Comparison of ENCODE assay signal across 25 cellular contexts in the genomic region with DNA sequence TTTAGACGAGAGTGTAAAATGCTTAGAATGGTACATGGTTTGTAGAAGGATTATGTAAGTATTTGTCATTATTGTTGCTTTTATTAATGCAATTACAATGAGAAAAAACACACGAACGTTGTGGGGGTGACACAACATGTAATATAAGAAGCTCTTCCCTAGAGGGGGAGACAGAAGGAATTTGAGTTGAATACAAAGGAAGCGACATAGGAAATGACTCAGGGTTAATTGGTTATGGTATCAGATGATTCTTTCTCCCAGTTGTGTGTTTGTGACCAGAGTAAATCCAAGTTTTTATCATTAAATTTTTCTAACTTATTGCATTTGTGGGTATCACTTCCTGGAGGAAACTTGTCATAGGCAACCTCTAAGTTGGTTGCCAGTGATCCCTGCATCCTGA.
A peak's percentile ranks its signal among the peaks of the same experiment; 100 is the strongest.
DNase-seq lines count a peak whose midpoint lies in the region; ATAC-seq and TF ChIP-seq lines count a peak whose summit lies in the region.
"Had no signal": no experiment of that assay in that cellular context is flagged by ENCODE, and none has a peak within 500 bp of the region (broad histone marks: within the 10 kb centered on the region; RNA-seq: fewer than 3 reads in every experiment).

No MANE protein-coding gene starts in this region.

- peak overlapping the region; percentile 33 for H3K27ac ChIP-seq in mesodermal cell (ENCODE audit: low read depth, low read length, severe bottlenecking)
- H3K27ac ChIP-seq: parathyroid adenoma, skin epidermis, tibial nerve, WERI-Rb-1 had no signal

- no peak overlapping the region for H3K4me3 ChIP-seq in mesodermal cell (ENCODE audit: extremely low read depth, insufficient read depth, low read length, poor library complexity, severe bottlenecking)
- H3K4me3 ChIP-seq: skin epidermis, tibial nerve had no signal

- H3K4me3 Mint-ChIP-seq in endothelial cell (ENCODE audit: unreplicated experiment) (no peak overlapping the region), Calu3 (ENCODE audit: low read depth, unreplicated experiment) (no peak overlapping the region)
- H3K4me3 Mint-ChIP-seq: activated naive CD8-positive, alpha-beta T cell treated with anti-CD3 and anti-CD28 coated beads, Interleukin-2, amount 50 U/mL, for 24 hours; CD8-positive, alpha-beta memory T cell; natural killer cell; T-helper 17 cell had no signal

- H3K9me3 Mint-ChIP-seq in endothelial cell (ENCODE audit: unreplicated experiment): no peaks in the 10 kb centered on the region
- peaks cover 6% of the 10 kb centered on the region for H3K9me3 Mint-ChIP-seq in Calu3 (ENCODE audit: low read depth, unreplicated experiment)

- H3K27me3 Mint-ChIP-seq in endothelial cell (ENCODE audit: unreplicated experiment) (peaks cover 1% of the 10 kb centered on the region), Calu3 (ENCODE audit: unreplicated experiment) (no peaks in the 10 kb centered on the region)
- H3K27me3 Mint-ChIP-seq: activated naive CD8-positive, alpha-beta T cell treated with anti-CD3 and anti-CD28 coated beads, Interleukin-2, amount 50 U/mL, for 24 hours; CD8-positive, alpha-beta memory T cell; T-helper 17 cell had no signal

- H3K4me1 Mint-ChIP-seq in endothelial cell (ENCODE audit: unreplicated experiment) (peaks cover 25% of the 10 kb centered on the region), Calu3 (ENCODE audit: low read depth, unreplicated experiment) (no peaks in the 10 kb centered on the region)
- H3K4me1 Mint-ChIP-seq: activated naive CD8-positive, alpha-beta T cell treated with anti-CD3 and anti-CD28 coated beads, Interleukin-2, amount 50 U/mL, for 24 hours; CD8-positive, alpha-beta memory T cell; T-helper 17 cell had no signal

- ATAC-seq in GM21423 (IDR thresholded peaks at IDR 0.05; ENCODE audit: unreplicated experiment) (no peak), HG03565 (IDR thresholded peaks at IDR 0.05; ENCODE audit: unreplicated experiment) (no peak)
- ATAC-seq: activated naive CD8-positive, alpha-beta T cell treated with anti-CD3 and anti-CD28 coated beads, Interleukin-2, amount 50 U/mL, for 24 hours; left colon; natural killer cell; stimulated activated naive CD8-positive, alpha-beta T cell treated with anti-CD3 and anti-CD28 coated beads, Interleukin-15, Interleukin-2, amounts not matched to agents 100 U/mL and 50 U/mL, for 24 hours; T-helper 17 cell had no signal

- H3K36me3 ChIP-seq in mesodermal cell (ENCODE audit: control insufficient read depth, insufficient read depth, low read length): no peaks in the 10 kb centered on the region
- H3K36me3 ChIP-seq: tibial nerve, WERI-Rb-1 had no signal

- WGBS in mesodermal cell (ENCODE audit: insufficient coverage in 2 of 2), 2 experiments: 50% methylated on average over 2 of the region's 4 CpGs

- H3K36me3 Mint-ChIP-seq in endothelial cell (ENCODE audit: low read depth, unreplicated experiment): no peaks in the 10 kb centered on the region
- no peaks in the 10 kb centered on the region for H3K36me3 Mint-ChIP-seq in Calu3 (ENCODE audit: insufficient read depth, unreplicated experiment)
- H3K36me3 Mint-ChIP-seq: natural killer cell had no signal

- BruUV-seq in Calu3 (replicated peaks; lab: Mats Ljungman, UMichigan): no TSS peak

- TF ChIP-seq CTCF in endothelial cell (IDR thresholded peaks at IDR 0.05; ENCODE audit: unreplicated experiment): no peak
- TF ChIP-seq CTCF in Calu3 (IDR thresholded peaks at IDR 0.05; ENCODE audit: unreplicated experiment): no peak

- peak overlapping the region; percentile 53 for H3K27ac Mint-ChIP-seq in endothelial cell (ENCODE audit: unreplicated experiment)
- H3K27ac Mint-ChIP-seq in Calu3 (ENCODE audit: unreplicated experiment): no peak overlapping the region
- H3K27ac Mint-ChIP-seq: activated naive CD8-positive, alpha-beta T cell treated with anti-CD3 and anti-CD28 coated beads, Interleukin-2, amount 50 U/mL, for 24 hours; natural killer cell; T-helper 17 cell had no signal

- intact Hi-C loops in Calu3 (cut with micrococcal nuclease; ENCODE audit: unreplicated experiment): no loop called here

- no peaks in the 10 kb centered on the region for H3K9me3 ChIP-seq in mesodermal cell (ENCODE audit: control insufficient read depth, low read length)
- H3K9me3 ChIP-seq: tibial nerve had no signal

- peaks cover 15% of the 10 kb centered on the region for H3K4me1 ChIP-seq in mesodermal cell (ENCODE audit: control insufficient read depth, insufficient read depth, low read length, poor library complexity, severe bottlenecking)
- H3K4me1 ChIP-seq: parathyroid adenoma, tibial nerve had no signal

- CTCF ChIA-PET in Calu3 (lab: Charles Lee): no interaction called here

- peak; percentile 72 for DNase-seq in EH (ENCODE audit: low read depth)
- peak; percentile 84 for DNase-seq in M059J (ENCODE audit: low read depth)
- no peak for DNase-seq in endothelial cell (ENCODE audit: low spot score)
- no peak for DNase-seq in NAMALWA (ENCODE audit: low spot score)
- no peak for DNase-seq in Calu3
- DNase-seq: activated CD8-positive, alpha-beta memory T cell treated with anti-CD3 and anti-CD28 coated beads, Interleukin-2, amount 50 U/mL, for 4 hours; activated naive CD8-positive, alpha-beta T cell treated with anti-CD3 and anti-CD28 coated beads, Interleukin-2, amount 50 U/mL, for 24 hours; CD8-positive, alpha-beta memory T cell; cortex of kidney; left colon; mesendoderm; natural killer cell; NCI-H1694; NCI-H774; OCI-M1; stimulated activated CD4-positive, alpha-beta T cell treated with anti-CD3 and anti-CD28 coated beads, Interleukin-2, amount 100 ng/mL, for 48 hours; stimulated activated naive CD8-positive, alpha-beta T cell treated with anti-CD3 and anti-CD28 coated beads, Interleukin-15, Interleukin-2, amounts not matched to agents 100 U/mL and 50 U/mL, for 24 hours; T-helper 17 cell; WERI-Rb-1 had no signal

Comparison
In these comparisons a context has a peak if more than half of its experiments do, and no peak if none do; other contexts are left out.
1. DNase-seq: peak in EH (single experiment) and M059J (single experiment); none in endothelial cell (single experiment), NAMALWA (single experiment) and Calu3 (single experiment).